Comparison of ENCODE assay signal across 11 cellular contexts in the genomic region with DNA sequence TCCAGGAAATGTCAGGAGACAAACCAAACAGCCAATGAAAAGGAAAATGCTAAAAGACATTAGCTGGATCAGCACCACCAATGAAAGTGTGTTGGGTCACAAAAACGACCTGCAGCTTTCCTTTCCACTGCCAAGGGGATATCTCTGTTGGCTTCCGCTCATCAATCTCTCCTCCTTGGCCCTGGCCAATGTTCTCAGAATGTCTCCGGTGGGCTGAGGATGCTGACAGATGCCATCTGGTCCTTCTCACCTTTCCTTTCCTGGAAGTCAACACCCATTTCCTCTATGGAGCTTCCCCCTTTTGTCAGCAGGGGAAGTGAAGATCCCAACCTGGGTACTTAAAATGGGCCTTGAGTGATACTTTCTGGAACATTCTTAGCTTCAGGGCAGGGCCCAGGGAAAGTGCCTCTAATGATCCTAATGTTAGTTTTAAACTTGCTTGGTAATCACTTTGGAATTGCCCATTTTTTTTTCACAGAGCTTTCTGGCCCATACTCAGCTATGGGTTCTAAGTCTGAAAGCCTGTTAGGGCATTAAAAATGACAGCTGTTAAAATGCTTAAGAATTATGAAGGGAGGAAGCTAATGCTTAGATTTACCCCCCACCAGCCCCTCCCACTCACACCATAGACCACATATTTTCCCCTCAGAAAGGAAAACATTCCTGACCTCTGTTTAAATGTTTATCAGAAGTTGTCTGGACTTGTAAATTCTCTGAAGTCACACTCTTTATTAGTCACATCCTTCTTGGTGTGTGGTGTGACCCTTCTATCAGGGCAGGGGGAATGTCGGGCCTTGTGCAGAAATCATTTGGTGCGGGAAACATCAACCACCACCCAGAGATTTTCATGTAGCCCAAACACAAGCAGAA. TPM values are rescaled to one million over a fixed set of nuclear protein-coding genes. Genes with fewer than 3 reads are reported as not detected.
DNase-seq lines count a peak whose midpoint lies in the region; ATAC-seq, FAIRE-seq and TF ChIP-seq lines count a peak whose summit lies in the region.
"Had no signal": no experiment of that assay in that cellular context is flagged by ENCODE, and none has a peak within 500 bp of the region (broad histone marks: within the 10 kb centered on the region; RNA-seq: fewer than 3 reads in every experiment).

No MANE protein-coding gene starts in this region.

- no peaks in the 10 kb centered on the region for H3K4me1 Mint-ChIP-seq in activated naive CD4-positive, alpha-beta T cell treated with anti-CD3 and anti-CD28 coated beads, Interleukin-2, amount 50 U/mL, for 24 hours
- H3K4me1 Mint-ChIP-seq in activated naive CD4-positive, alpha-beta T cell treated with anti-CD3 and anti-CD28 coated beads for 36 hours (ENCODE audit: low read depth): no peaks in the 10 kb centered on the region
- H3K4me1 Mint-ChIP-seq in endodermal cell: peaks cover 27% of the 10 kb centered on the region

- H3K4me1 ChIP-seq in endodermal cell (ENCODE audit: control insufficient read depth, insufficient read depth, low read length) (peaks cover 13% of the 10 kb centered on the region), mucosa of descending colon (ENCODE audit: low read depth) (peaks cover 6% of the 10 kb centered on the region), uterus (peaks cover 0 to 12% of the 10 kb centered on the region in 2 donors)

- TF ChIP-seq POLR2A in uterus (IDR thresholded peaks at IDR 0.05) (no peak), GM12891 (IDR thresholded peaks at IDR 0.05; ENCODE audit: low read depth, low read length) (no peak)

- no peak overlapping the region for H3K27ac Mint-ChIP-seq in activated naive CD4-positive, alpha-beta T cell treated with anti-CD3 and anti-CD28 coated beads, Interleukin-2, amount 50 U/mL, for 24 hours
- no peak overlapping the region for H3K27ac Mint-ChIP-seq in activated naive CD4-positive, alpha-beta T cell treated with anti-CD3 and anti-CD28 coated beads for 36 hours
- peak overlapping the region; percentile 75 for H3K27ac Mint-ChIP-seq in endodermal cell

- TF ChIP-seq CTCF in endodermal cell (conservative IDR thresholded peaks at IDR 0.05): no peak
- TF ChIP-seq CTCF in mucosa of descending colon (IDR thresholded peaks at IDR 0.05): no peak
- TF ChIP-seq CTCF in uterus (IDR thresholded peaks at IDR 0.05): no peak

- CTCF ChIA-PET in activated naive CD4-positive, alpha-beta T cell treated with anti-CD3 and anti-CD28 coated beads for 36 hours (lab: Charles Lee): no interaction called here

- no peak overlapping the region for H3K9ac ChIP-seq in endodermal cell (ENCODE audit: extremely low read depth, low read length, poor library complexity, severe bottlenecking)

- H3K4me3 Mint-ChIP-seq in activated naive CD4-positive, alpha-beta T cell treated with anti-CD3 and anti-CD28 coated beads, Interleukin-2, amount 50 U/mL, for 24 hours: peak overlapping the region; percentile 11
- H3K4me3 Mint-ChIP-seq in activated naive CD4-positive, alpha-beta T cell treated with anti-CD3 and anti-CD28 coated beads for 36 hours: no peak overlapping the region
- H3K4me3 Mint-ChIP-seq in endodermal cell: no peak overlapping the region

- peaks cover 13% of the 10 kb centered on the region for H3K27me3 Mint-ChIP-seq in activated naive CD4-positive, alpha-beta T cell treated with anti-CD3 and anti-CD28 coated beads, Interleukin-2, amount 50 U/mL, for 24 hours
- peaks cover 11% of the 10 kb centered on the region for H3K27me3 Mint-ChIP-seq in activated naive CD4-positive, alpha-beta T cell treated with anti-CD3 and anti-CD28 coated beads for 36 hours (ENCODE audit: low read depth)
- H3K27me3 Mint-ChIP-seq in endodermal cell (ENCODE audit: insufficient read depth): no peaks in the 10 kb centered on the region

- H3K27me3 ChIP-seq in endodermal cell (ENCODE audit: control insufficient read depth, insufficient read depth, low read length, poor library complexity, severe bottlenecking): no peaks in the 10 kb centered on the region
- H3K27me3 ChIP-seq in uterus: no peaks in the 10 kb centered on the region

- FAIRE-seq in GM12891 (lab: Jason Lieb, UNC): no peak
- FAIRE-seq: A204.1 had no signal

- no peak for DNase-seq in activated naive CD4-positive, alpha-beta T cell treated with anti-CD3 and anti-CD28 coated beads for 36 hours
- DNase-seq in endodermal cell: no peak
- peak in 1 of 3 donors; percentile 25 for DNase-seq in mucosa of descending colon
- no peak for DNase-seq in uterus
- DNase-seq in GM12891 (ENCODE audit: insufficient read length, low spot score): no peak
- DNase-seq in NCI-H774 (lab: John Stamatoyannopoulos, UW): no peak
- DNase-seq: activated effector memory CD4-positive, alpha-beta T cell treated with Interleukin-2 at 50 U/mL for 16 hours; NCI-H526 had no signal

- H3K9me3 Mint-ChIP-seq in activated naive CD4-positive, alpha-beta T cell treated with anti-CD3 and anti-CD28 coated beads, Interleukin-2, amount 50 U/mL, for 24 hours: no peaks in the 10 kb centered on the region
- H3K9me3 Mint-ChIP-seq in activated naive CD4-positive, alpha-beta T cell treated with anti-CD3 and anti-CD28 coated beads for 36 hours: no peaks in the 10 kb centered on the region
- H3K9me3 Mint-ChIP-seq in endodermal cell: peaks cover 16% of the 10 kb centered on the region

- H3K27ac ChIP-seq in endodermal cell (ENCODE audit: low read depth, low read length) (peak overlapping the region; percentile 3), uterus (peak overlapping the region; percentile 58 to 79)

- peak; percentile 59 for ATAC-seq in mucosa of descending colon
- no peak for ATAC-seq in GM18498 (IDR thresholded peaks at IDR 0.05; ENCODE audit: unreplicated experiment)

- H3K36me3 ChIP-seq in endodermal cell (ENCODE audit: control insufficient read depth, insufficient read depth, low read length) (no peaks in the 10 kb centered on the region), mucosa of descending colon (ENCODE audit: low read depth) (no peaks in the 10 kb centered on the region), uterus (no peaks in the 10 kb centered on the region)

- intact Hi-C loops in activated naive CD4-positive, alpha-beta T cell treated with anti-CD3 and anti-CD28 coated beads for 36 hours (cut with micrococcal nuclease): no loop called here
- intact Hi-C loops in mucosa of descending colon (cut with DNase I, micrococcal nuclease): no loop called here
- intact Hi-C loops in uterus (cut with DNase I; ENCODE audit: low total_unique reads): no loop called here

- H3K4me3 ChIP-seq in endodermal cell (ENCODE audit: low read length): no peak overlapping the region
- H3K4me3 ChIP-seq in mucosa of descending colon: no peak overlapping the region
- H3K4me3 ChIP-seq in uterus: no peak overlapping the region

- H3K9me3 ChIP-seq in endodermal cell (ENCODE audit: control insufficient read depth, low read length): no peaks in the 10 kb centered on the region
- no peaks in the 10 kb centered on the region for H3K9me3 ChIP-seq in mucosa of descending colon
- H3K9me3 ChIP-seq in uterus: no peaks in the 10 kb centered on the region

- no peaks in the 10 kb centered on the region for H3K36me3 Mint-ChIP-seq in activated naive CD4-positive, alpha-beta T cell treated with anti-CD3 and anti-CD28 coated beads, Interleukin-2, amount 50 U/mL, for 24 hours
- H3K36me3 Mint-ChIP-seq in activated naive CD4-positive, alpha-beta T cell treated with anti-CD3 and anti-CD28 coated beads for 36 hours (ENCODE audit: low read depth): no peaks in the 10 kb centered on the region
- H3K36me3 Mint-ChIP-seq in endodermal cell (ENCODE audit: low read depth): no peaks in the 10 kb centered on the region

- WGBS in endodermal cell (ENCODE audit: insufficient coverage in 1 of 2, insufficient read length in 1 of 2), 2 experiments: 83 to 93% methylated on average over 3 to 5 of the region's 5 CpGs

TF ChIP-seq in GM12891, 5 proteins besides CTCF, POLR2A, EP300 and RAD21:
- TF ChIP-seq POLR2AphosphoS5 (IDR thresholded peaks at IDR 0.05; ENCODE audit: low read depth, low read length): no peak
- TF ChIP-seq SPI1 (IDR thresholded peaks at IDR 0.05; ENCODE audit: low read depth, low read length): no peak
- no peak for TF ChIP-seq POU2F2 (IDR thresholded peaks at IDR 0.05; ENCODE audit: low read depth, low read length)
- no peak for TF ChIP-seq PAX5 (IDR thresholded peaks at IDR 0.05; ENCODE audit: insufficient read depth, low read length, severe bottlenecking)
- no peak for TF ChIP-seq TAF1 (IDR thresholded peaks at IDR 0.05; ENCODE audit: low read depth, low read length)

RNA-seq across cellular contexts. Expression of gene IGFBP7, which starts 29.2 kb away (rescaled TPM):
- total RNA-seq in activated naive CD4-positive, alpha-beta T cell treated with anti-CD3 and anti-CD28 coated beads for 36 hours: under 1 TPM in 1 of 2 experiments, not detected in 1; 0.17 TPM
- 1 to 10 TPM in 1 of 2 donors, not detected in 1; 1.1 TPM for total RNA-seq in endodermal cell
- polyA plus RNA-seq in endodermal cell (2013, experiment 1 of 2): 31.0 TPM
- 50.6 TPM for polyA plus RNA-seq in endodermal cell (2013, experiment 2 of 2)
- 100 to 1,000 TPM in 2 of 3 donors, 10 to 100 TPM in 1; 32.7 to 225 (median 116) TPM for total RNA-seq in mucosa of descending colon
- total RNA-seq in uterus: 1,000 to 10,000 TPM in 1 of 4 donors, 100 to 1,000 TPM in 3; 225 to 1,715 (median 711) TPM
- polyA plus RNA-seq in GM12891 (2012; ENCODE audit: low read depth, missing spikeins): 0.18 TPM

Comparison
In these comparisons a context has a peak if more than half of its experiments do, and no peak if none do; other contexts are left out.
1. RNA of gene IGFBP7, which starts 29.2 kb away (total RNA-seq): 225 to 1,715 TPM in uterus and 32.7 to 225 TPM in mucosa of descending colon; 1.1 TPM in endodermal cell and 0.17 TPM in activated naive CD4-positive, alpha-beta T cell treated with anti-CD3 and anti-CD28 coated beads for 36 hours; every median in the first group is over 10 times any median in the second.